15 cellular contexts compared by ENCODE assay signal in the genomic region with DNA sequence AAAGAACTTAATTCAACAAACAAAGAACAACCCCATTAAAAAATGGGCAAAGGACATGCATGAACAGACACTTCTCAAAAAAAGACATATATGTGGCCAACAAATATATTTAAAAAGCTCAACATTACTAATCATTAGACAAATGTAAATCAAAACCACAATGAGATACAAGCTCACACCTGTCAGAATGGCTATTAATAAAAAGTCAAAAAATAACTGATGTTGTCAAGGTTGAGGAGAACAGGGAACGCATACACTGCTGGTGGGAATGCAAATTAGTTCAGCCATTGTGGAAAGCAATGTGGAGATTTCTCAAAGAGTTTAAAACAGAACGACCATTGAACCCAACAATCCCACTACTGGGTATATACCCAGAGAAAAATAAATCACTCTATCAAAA. TPM values are rescaled to one million over a fixed set of nuclear protein-coding genes. Genes with fewer than 3 reads are reported as not detected.
DNase-seq lines count a peak whose midpoint lies in the region; ATAC-seq and TF ChIP-seq lines count a peak whose summit lies in the region.
"Had no signal": no experiment of that assay in that cellular context is flagged by ENCODE, and none has a peak within 500 bp of the region (broad histone marks: within the 10 kb centered on the region; RNA-seq: fewer than 3 reads in every experiment).

No MANE protein-coding gene starts in this region.

- TF ChIP-seq POLR2A in GM19099 (IDR thresholded peaks at IDR 0.05; ENCODE audit: extremely low read depth, insufficient read length, low read depth) = peak; percentile 16

- no peak for TF ChIP-seq CTCF in GM13976 (IDR thresholded peaks at IDR 0.05; ENCODE audit: borderline replicate concordance, control extremely low read depth, extremely low read depth, insufficient read depth, missing control alignments)

- peak; percentile 69 for ATAC-seq in HG02588 (IDR thresholded peaks at IDR 0.05; ENCODE audit: unreplicated experiment)
- ATAC-seq in HG03378 (IDR thresholded peaks at IDR 0.05; ENCODE audit: unreplicated experiment) = peak; percentile 72

- in situ Hi-C loops in GM13976 (cut with MboI; ENCODE audit: low sequenced_read_pairs, unreplicated experiment) = no loop called here

- no peak for DNase-seq in DMS 273 treated with DMSO at 0.1 percent for 48 hours (lab: John Stamatoyannopoulos, UW)
- DNase-seq in DMS153 (lab: John Stamatoyannopoulos, UW) = no peak
- no peak for DNase-seq in H4 (ENCODE audit: low spot score)
- no peak for DNase-seq in GM13976 (ENCODE audit: low spot score)
- DNase-seq: activated CD4-positive, alpha-beta T cell treated with anti-CD3 and anti-CD28 coated beads for 1 hour; activated T-cell treated with anti-CD3 and anti-CD28 coated beads, Interleukin-2, amount 50 U/mL, for 24 hours; EL; KG1; mesendoderm; NCI-H1694 treated with DMSO at 0.1 percent for 48 hours; NCI-H510A treated with DMSO at 0.1 percent for 48 hours; T-helper 1 cell had no signal

RNA-seq across cellular contexts. Expression of a gene that starts 19.1 kb away (rescaled TPM):
- total RNA-seq in H4 (2014; rRNA removed; shearing (Covaris generic)) = 6.1 and 8.2 TPM in 2 replicates
